29 cellular contexts compared by ENCODE assay signal in genomic region chr6:38697846-38698245, GRCh38. TPM values are rescaled to one million over a fixed set of nuclear protein-coding genes. Genes with fewer than 3 reads are reported as not detected.
A peak's percentile ranks its signal among the peaks of the same experiment; 100 is the strongest.
DNase-seq lines count a peak whose midpoint lies in the region; ATAC-seq, FAIRE-seq and TF ChIP-seq lines count a peak whose summit lies in the region.
"Had no signal": no experiment of that assay in that cellular context is flagged by ENCODE, and none has a peak within 500 bp of the region (broad histone marks: within the 10 kb centered on the region; RNA-seq: fewer than 3 reads in every experiment).

No MANE protein-coding gene starts in this region.

- DNase-seq in activated CD8-positive, alpha-beta memory T cell treated with anti-CD3 and anti-CD28 coated beads, Interleukin-2, amount 10 ng/mL, durations not matched to agents 7 days and 5 days = no peak
- DNase-seq in activated CD8-positive, alpha-beta memory T cell treated with anti-CD3 and anti-CD28 coated beads for 24 hours = no peak
- no peak for DNase-seq in CD8-positive, alpha-beta memory T cell
- DNase-seq in GM12892 (ENCODE audit: insufficient read length) = no peak
- no peak for DNase-seq in NCI-H187 (lab: John Stamatoyannopoulos, UW)
- DNase-seq: C1 segment of cervical spinal cord; Caco-2; CD4-positive, alpha-beta memory T cell; DMS 273 treated with DMSO at 0.1 percent for 48 hours; DMS79; GF-D8; H7; NCI-H1048; NCI-H1417; NCI-H1694 treated with DMSO at 0.1 percent for 48 hours; NCI-H2081 treated with DMSO at 0.1 percent for 48 hours; NCI-H2171; NCI-H226; NCI-H510A; NCI-H69; Right ventricle myocardium superior; RPMI8226 had no signal

- H3K4me3 Mint-ChIP-seq in activated CD8-positive, alpha-beta memory T cell treated with anti-CD3 and anti-CD28 coated beads, Interleukin-2, amount 10 ng/mL, durations not matched to agents 7 days and 5 days = no peak overlapping the region
- peak overlapping the region in 1 of 7 donors; percentile 44 for H3K4me3 Mint-ChIP-seq in CD8-positive, alpha-beta memory T cell
- peak overlapping the region; percentile 9 for H3K4me3 Mint-ChIP-seq in activated T-helper 17 cell treated with anti-CD3 and anti-CD28 coated beads, Interleukin-2, amount 50 U/mL, for 72 hours
- H3K4me3 Mint-ChIP-seq: CD4-positive, alpha-beta memory T cell had no signal

- H3K36me3 ChIP-seq in CD8-positive, alpha-beta memory T cell (ENCODE audit: insufficient read depth, low read length) = no peaks in the 10 kb centered on the region

- ATAC-seq in activated CD8-positive, alpha-beta memory T cell treated with anti-CD3 and anti-CD28 coated beads, Interleukin-2, amount 10 ng/mL, durations not matched to agents 7 days and 5 days = no peak
- ATAC-seq in activated T-helper 17 cell treated with anti-CD3 and anti-CD28 coated beads, Interleukin-2, amount 50 U/mL, for 72 hours (replicated peaks) = peak; percentile 30
- no peak for ATAC-seq in GM18870 (IDR thresholded peaks at IDR 0.05; ENCODE audit: unreplicated experiment)
- ATAC-seq: A549 had no signal

- H3K4me1 Mint-ChIP-seq in activated CD8-positive, alpha-beta memory T cell treated with anti-CD3 and anti-CD28 coated beads, Interleukin-2, amount 10 ng/mL, durations not matched to agents 7 days and 5 days = peaks cover 74% of the 10 kb centered on the region
- peaks cover 42 to 65% (median 64%) of the 10 kb centered on the region in 3 donors for H3K4me1 Mint-ChIP-seq in CD8-positive, alpha-beta memory T cell
- H3K4me1 Mint-ChIP-seq in activated T-helper 17 cell treated with anti-CD3 and anti-CD28 coated beads, Interleukin-2, amount 50 U/mL, for 72 hours = peaks cover 42% of the 10 kb centered on the region

- no peak for TF ChIP-seq POLR2A in GM12892 (IDR thresholded peaks at IDR 0.05; ENCODE audit: low read depth, low read length)

- peaks cover 9% of the 10 kb centered on the region for H3K9me3 Mint-ChIP-seq in activated CD8-positive, alpha-beta memory T cell treated with anti-CD3 and anti-CD28 coated beads, Interleukin-2, amount 10 ng/mL, durations not matched to agents 7 days and 5 days (ENCODE audit: low read depth)
- H3K9me3 Mint-ChIP-seq in CD8-positive, alpha-beta memory T cell = peaks cover 6 to 19% (median 10%) of the 10 kb centered on the region in 5 donors
- peaks cover 4% of the 10 kb centered on the region for H3K9me3 Mint-ChIP-seq in activated T-helper 17 cell treated with anti-CD3 and anti-CD28 coated beads, Interleukin-2, amount 50 U/mL, for 72 hours

- peak overlapping the region; percentile 63 for H3K27ac Mint-ChIP-seq in activated CD8-positive, alpha-beta memory T cell treated with anti-CD3 and anti-CD28 coated beads, Interleukin-2, amount 10 ng/mL, durations not matched to agents 7 days and 5 days
- peak overlapping the region in 5 of 8 donors; percentile 12 to 48 (median 45) for H3K27ac Mint-ChIP-seq in CD8-positive, alpha-beta memory T cell
- H3K27ac Mint-ChIP-seq in activated T-helper 17 cell treated with anti-CD3 and anti-CD28 coated beads, Interleukin-2, amount 50 U/mL, for 72 hours = no peak overlapping the region

- no peak overlapping the region for H3K4me3 ChIP-seq in CD8-positive, alpha-beta memory T cell (ENCODE audit: low read length)
- H3K4me3 ChIP-seq: A549, SJSA1 had no signal

- CTCF ChIA-PET in activated CD8-positive, alpha-beta memory T cell treated with anti-CD3 and anti-CD28 coated beads, Interleukin-2, amount 10 ng/mL, durations not matched to agents 7 days and 5 days (lab: Charles Lee) = interaction anchor here (1.2 kb wide), 1 partner anchor 16 kb away, joined by 5 read pairs; no protein-coding TSS in a partner anchor
- CTCF ChIA-PET in CD8-positive, alpha-beta memory T cell (lab: Charles Lee) = no interaction called here

- H3K27ac ChIP-seq in CD8-positive, alpha-beta memory T cell (ENCODE audit: low read depth, low read length) = no peak overlapping the region
- H3K27ac ChIP-seq: A549, HL-60, KMS-11, SJSA1 had no signal

- peaks cover 5% of the 10 kb centered on the region for H3K9me3 ChIP-seq in CD8-positive, alpha-beta memory T cell (ENCODE audit: low read length)
- H3K9me3 ChIP-seq: A549 had no signal

- no peaks in the 10 kb centered on the region for H3K27me3 Mint-ChIP-seq in activated CD8-positive, alpha-beta memory T cell treated with anti-CD3 and anti-CD28 coated beads, Interleukin-2, amount 10 ng/mL, durations not matched to agents 7 days and 5 days
- no peaks in the 10 kb centered on the region for H3K27me3 Mint-ChIP-seq in CD8-positive, alpha-beta memory T cell
- no peaks in the 10 kb centered on the region for H3K27me3 Mint-ChIP-seq in activated T-helper 17 cell treated with anti-CD3 and anti-CD28 coated beads, Interleukin-2, amount 50 U/mL, for 72 hours
- H3K27me3 Mint-ChIP-seq: CD4-positive, alpha-beta memory T cell; IgD-negative memory B cell had no signal

- H3K4me1 ChIP-seq in CD8-positive, alpha-beta memory T cell (ENCODE audit: insufficient read depth, low read length) = no peaks in the 10 kb centered on the region
- H3K4me1 ChIP-seq: A549, SJSA1 had no signal

- POLR2A ChIA-PET in CD8-positive, alpha-beta memory T cell (lab: Charles Lee) = no interaction called here

- peak; percentile 36 for FAIRE-seq in GM12892 (lab: Jason Lieb, UNC)
- FAIRE-seq: A549 had no signal

- peaks cover 78% of the 10 kb centered on the region for H3K36me3 Mint-ChIP-seq in activated CD8-positive, alpha-beta memory T cell treated with anti-CD3 and anti-CD28 coated beads, Interleukin-2, amount 10 ng/mL, durations not matched to agents 7 days and 5 days
- peaks cover 11 to 16% (median 13%) of the 10 kb centered on the region in 3 donors for H3K36me3 Mint-ChIP-seq in CD8-positive, alpha-beta memory T cell
- H3K36me3 Mint-ChIP-seq in activated T-helper 17 cell treated with anti-CD3 and anti-CD28 coated beads, Interleukin-2, amount 50 U/mL, for 72 hours (ENCODE audit: low read depth) = peaks cover 40% of the 10 kb centered on the region

- H3K27me3 ChIP-seq in CD8-positive, alpha-beta memory T cell (ENCODE audit: insufficient read depth, low read length, poor library complexity, severe bottlenecking) = no peaks in the 10 kb centered on the region
- H3K27me3 ChIP-seq: SJSA1 had no signal

RNA-seq across cellular contexts. Expression of gene GLO1, which starts 5.1 kb away (rescaled TPM):
- total RNA-seq in activated CD8-positive, alpha-beta memory T cell treated with anti-CD3 and anti-CD28 coated beads, Interleukin-2, amount 10 ng/mL, durations not matched to agents 7 days and 5 days = 100 to 1,000 TPM; 130 to 149 TPM
- total RNA-seq in CD8-positive, alpha-beta memory T cell = 100 to 1,000 TPM; 153 to 157 TPM
- 98.9 TPM for polyA plus RNA-seq in CD8-positive, alpha-beta memory T cell
- polyA plus RNA-seq in GM12892 (2012; ENCODE audit: missing spikeins) = 171 TPM
- 100 to 1,000 TPM in 1 of 2 donors, 10 to 100 TPM in 1; 94.5 to 190 TPM for total RNA-seq in activated T-helper 17 cell treated with anti-CD3 and anti-CD28 coated beads, Interleukin-2, amount 50 U/mL, for 72 hours

RNA-seq across cellular contexts. Expression of gene DNAH8, which starts 17.3 kb away (rescaled TPM):
- total RNA-seq in activated CD8-positive, alpha-beta memory T cell treated with anti-CD3 and anti-CD28 coated beads, Interleukin-2, amount 10 ng/mL, durations not matched to agents 7 days and 5 days = under 1 TPM; 0.12 to 0.15 TPM
- under 1 TPM; 0.11 to 0.20 TPM for total RNA-seq in CD8-positive, alpha-beta memory T cell
- polyA plus RNA-seq in CD8-positive, alpha-beta memory T cell = not detected
- polyA plus RNA-seq in GM12892 (2012; ENCODE audit: missing spikeins) = 1.5 TPM
- under 1 TPM; 0.03 to 0.09 TPM for total RNA-seq in activated T-helper 17 cell treated with anti-CD3 and anti-CD28 coated beads, Interleukin-2, amount 50 U/mL, for 72 hours
- total RNA-seq: Caco-2, SJSA1 had no signal
- polyA plus RNA-seq: A549 had no signal

RNA-seq across cellular contexts. Expression of gene BTBD9, which starts 58.1 kb away (rescaled TPM):
- total RNA-seq in activated CD8-positive, alpha-beta memory T cell treated with anti-CD3 and anti-CD28 coated beads, Interleukin-2, amount 10 ng/mL, durations not matched to agents 7 days and 5 days = 10 to 100 TPM; 11.0 to 13.8 TPM
- 10 to 100 TPM; 12.2 to 14.9 TPM for total RNA-seq in CD8-positive, alpha-beta memory T cell
- polyA plus RNA-seq in CD8-positive, alpha-beta memory T cell = 17.7 TPM
- 3.6 TPM for polyA plus RNA-seq in GM12892 (2012; ENCODE audit: missing spikeins)
- total RNA-seq in activated T-helper 17 cell treated with anti-CD3 and anti-CD28 coated beads, Interleukin-2, amount 50 U/mL, for 72 hours = 10 to 100 TPM; 16.2 to 28.3 TPM
